In the genomic region with DNA sequence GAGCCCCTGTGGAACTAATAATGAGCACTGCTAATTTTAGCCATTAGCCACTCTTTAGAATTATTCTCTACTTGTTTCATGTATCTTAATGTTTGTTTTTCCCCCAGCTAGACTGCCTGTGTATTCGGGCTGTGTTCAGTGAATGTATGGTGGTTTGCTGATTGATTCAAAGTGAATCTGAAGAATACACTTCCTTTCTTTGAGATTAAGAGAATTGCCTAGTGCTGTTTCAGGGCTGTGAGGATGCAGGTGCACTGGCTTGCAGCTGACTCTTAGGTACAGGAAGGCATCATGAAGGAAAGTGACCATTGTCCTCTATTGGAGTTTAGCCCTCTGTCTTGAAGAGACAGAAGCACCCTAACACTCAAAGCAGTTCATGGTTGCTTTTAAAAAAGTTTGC, we compare ENCODE assay signal across 12 cellular contexts.
DNase-seq lines count a peak whose midpoint lies in the region; ATAC-seq and TF ChIP-seq lines count a peak whose summit lies in the region.
"Had no signal": no experiment of that assay in that cellular context is flagged by ENCODE, and none has a peak within 500 bp of the region (broad histone marks: within the 10 kb centered on the region; RNA-seq: fewer than 3 reads in every experiment).

No MANE protein-coding gene starts in this region.

- peak overlapping the region; percentile 1 for H3K27ac Mint-ChIP-seq in CD8-positive, alpha-beta T cell
- H3K27ac Mint-ChIP-seq in stimulated activated memory B cell treated with anti-CD40 and anti-IgM and Interleukin-4, amounts not matched to agents 10 μg/mL and 1 μg/mL and 100 μg/mL, for 72 hours = no peak overlapping the region
- H3K27ac Mint-ChIP-seq: T-helper 2 cell treated with Interferon-gamma antibody and Interleukin-4, amounts not matched to agents 5 μg/mL and 100 μg/mL, for 36 hours had no signal

- ATAC-seq in CD8-positive, alpha-beta T cell = no peak
- ATAC-seq in GM18909 (IDR thresholded peaks at IDR 0.05; ENCODE audit: poor library complexity, unreplicated experiment) (peak; percentile 83), HG02588 (IDR thresholded peaks at IDR 0.05; ENCODE audit: unreplicated experiment) (peak; percentile 82), HG03457 (IDR thresholded peaks at IDR 0.05; ENCODE audit: unreplicated experiment) (peak; percentile 75), mucosa of descending colon (no peak)
- no peak for ATAC-seq in stimulated activated memory B cell treated with anti-CD40 and anti-IgM and Interleukin-4, amounts not matched to agents 10 μg/mL and 1 μg/mL and 100 μg/mL, for 72 hours

- TF ChIP-seq CTCF in CD8-positive, alpha-beta T cell (IDR thresholded peaks at IDR 0.05) = no peak
- no peak for TF ChIP-seq CTCF in foreskin fibroblast (IDR thresholded peaks at IDR 0.05; ENCODE audit: low read depth, low read length)
- no peak for TF ChIP-seq CTCF in mucosa of descending colon (IDR thresholded peaks at IDR 0.05)

- intact Hi-C loops in CD8-positive, alpha-beta T cell (cut with DNase I, micrococcal nuclease) = no loop called here
- intact Hi-C loops in mucosa of descending colon (cut with DNase I, micrococcal nuclease) = no loop called here

- H3K27me3 Mint-ChIP-seq in CD8-positive, alpha-beta T cell (ENCODE audit: low read depth) = no peaks in the 10 kb centered on the region
- H3K27me3 Mint-ChIP-seq in stimulated activated memory B cell treated with anti-CD40 and anti-IgM and Interleukin-4, amounts not matched to agents 10 μg/mL and 1 μg/mL and 100 μg/mL, for 72 hours = no peaks in the 10 kb centered on the region

- H3K4me3 Mint-ChIP-seq in CD8-positive, alpha-beta T cell = no peak overlapping the region
- H3K4me3 Mint-ChIP-seq in stimulated activated memory B cell treated with anti-CD40 and anti-IgM and Interleukin-4, amounts not matched to agents 10 μg/mL and 1 μg/mL and 100 μg/mL, for 72 hours = no peak overlapping the region
- H3K4me3 Mint-ChIP-seq: T-helper 2 cell treated with Interferon-gamma antibody and Interleukin-4, amounts not matched to agents 5 μg/mL and 100 μg/mL, for 36 hours had no signal

- H3K9me3 ChIP-seq in CD8-positive, alpha-beta T cell (ENCODE audit: low read length) = no peaks in the 10 kb centered on the region
- H3K9me3 ChIP-seq in mucosa of descending colon = no peaks in the 10 kb centered on the region

- no peak overlapping the region for H3K4me3 ChIP-seq in CD8-positive, alpha-beta T cell (ENCODE audit: low read depth, low read length)
- H3K4me3 ChIP-seq in foreskin fibroblast (ENCODE audit: low read depth in 1 of 2, low read length in 2 of 2) = no peak overlapping the region
- H3K4me3 ChIP-seq in mucosa of descending colon = no peak overlapping the region

- no peaks in the 10 kb centered on the region for H3K27me3 ChIP-seq in CD8-positive, alpha-beta T cell (ENCODE audit: insufficient read depth, low read length)

- CTCF ChIA-PET in CD8-positive, alpha-beta T cell (lab: Charles Lee) = no interaction called here

- no peak for DNase-seq in CD8-positive, alpha-beta T cell
- no peak for DNase-seq in foreskin fibroblast
- no peak for DNase-seq in DMS53 treated with DMSO at 0.1 percent for 48 hours (lab: John Stamatoyannopoulos, UW; ENCODE audit: unreplicated experiment)
- DNase-seq in mucosa of descending colon = no peak
- DNase-seq: KBM-7, NCI-H82, substantia nigra had no signal

- POLR2A ChIA-PET in CD8-positive, alpha-beta T cell (lab: Charles Lee) = no interaction called here

- H3K9me3 Mint-ChIP-seq in CD8-positive, alpha-beta T cell = no peaks in the 10 kb centered on the region
- peaks cover 2% of the 10 kb centered on the region for H3K9me3 Mint-ChIP-seq in stimulated activated memory B cell treated with anti-CD40 and anti-IgM and Interleukin-4, amounts not matched to agents 10 μg/mL and 1 μg/mL and 100 μg/mL, for 72 hours
- H3K9me3 Mint-ChIP-seq: T-helper 2 cell treated with Interferon-gamma antibody and Interleukin-4, amounts not matched to agents 5 μg/mL and 100 μg/mL, for 36 hours had no signal

- H3K4me1 ChIP-seq in CD8-positive, alpha-beta T cell (ENCODE audit: insufficient read depth, low read length) = peaks cover 13% of the 10 kb centered on the region
- H3K4me1 ChIP-seq in mucosa of descending colon (ENCODE audit: low read depth) = no peaks in the 10 kb centered on the region

- H3K4me1 Mint-ChIP-seq in CD8-positive, alpha-beta T cell (ENCODE audit: low read depth) = peaks cover 45% of the 10 kb centered on the region
- peaks cover 14% of the 10 kb centered on the region for H3K4me1 Mint-ChIP-seq in stimulated activated memory B cell treated with anti-CD40 and anti-IgM and Interleukin-4, amounts not matched to agents 10 μg/mL and 1 μg/mL and 100 μg/mL, for 72 hours

- no peak overlapping the region for H3K27ac ChIP-seq in CD8-positive, alpha-beta T cell (ENCODE audit: low read depth, low read length)

- H3K36me3 Mint-ChIP-seq in CD8-positive, alpha-beta T cell = no peaks in the 10 kb centered on the region
- no peaks in the 10 kb centered on the region for H3K36me3 Mint-ChIP-seq in stimulated activated memory B cell treated with anti-CD40 and anti-IgM and Interleukin-4, amounts not matched to agents 10 μg/mL and 1 μg/mL and 100 μg/mL, for 72 hours

- no peaks in the 10 kb centered on the region for H3K36me3 ChIP-seq in CD8-positive, alpha-beta T cell (ENCODE audit: insufficient read depth, low read length)
- H3K36me3 ChIP-seq in mucosa of descending colon (ENCODE audit: low read depth) = no peaks in the 10 kb centered on the region

Comparison
In these comparisons a context has a peak if more than half of its experiments do, and no peak if none do; other contexts are left out.
1. ATAC-seq: peak in GM18909 (single experiment), HG02588 (single experiment) and HG03457 (single experiment); none in CD8-positive, alpha-beta T cell (single experiment), stimulated activated memory B cell treated with anti-CD40 and anti-IgM and Interleukin-4, amounts not matched to agents 10 μg/mL and 1 μg/mL and 100 μg/mL, for 72 hours (single experiment) and mucosa of descending colon (single experiment).